ENCODE assay signal across 23 cellular contexts in the genomic region with DNA sequence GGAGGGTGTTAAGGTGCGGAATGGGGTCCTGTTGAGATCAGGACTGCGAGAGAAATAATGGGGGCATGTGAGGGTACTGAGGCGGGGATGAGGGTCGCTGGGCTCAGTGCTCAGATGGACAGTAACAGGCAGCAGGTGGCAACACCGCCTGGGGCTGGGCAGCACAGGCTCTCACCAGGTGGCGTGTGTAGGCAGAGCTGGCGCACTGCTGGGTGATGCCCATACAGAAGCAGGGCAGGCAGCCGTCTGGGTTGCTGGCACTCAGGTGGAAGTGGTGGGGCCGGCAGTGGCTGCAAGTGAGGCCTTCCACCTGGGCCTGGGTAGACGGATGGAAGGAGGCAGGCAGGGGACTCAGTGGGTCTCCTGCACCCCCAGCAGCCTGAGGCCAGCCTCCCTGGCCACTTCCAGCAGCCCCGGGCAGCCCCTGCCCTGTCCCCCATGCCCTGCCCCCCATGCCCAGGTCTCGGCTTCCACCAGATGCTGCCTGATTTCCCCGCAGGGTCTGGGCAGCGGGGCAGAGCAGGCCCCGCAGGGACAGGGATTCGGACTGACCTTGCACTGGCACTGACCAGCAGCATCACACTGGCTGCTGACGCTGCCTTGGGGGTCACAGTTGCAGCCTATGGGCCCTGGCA.
DNase-seq lines count a peak whose midpoint lies in the region; TF ChIP-seq lines count a peak whose summit lies in the region.
"Had no signal": no experiment of that assay in that cellular context is flagged by ENCODE, and none has a peak within 500 bp of the region (broad histone marks: within the 10 kb centered on the region; RNA-seq: fewer than 3 reads in every experiment).

No MANE protein-coding gene starts in this region.

- DNase-seq in NCI-H2107 (lab: John Stamatoyannopoulos, UW) (peak; percentile 19), NCI-H2107 treated with DMSO at 0.1 percent for 48 hours (lab: John Stamatoyannopoulos, UW; ENCODE audit: unreplicated experiment) (no peak), Calu3 (peak; percentile 15), mammary epithelial cell (no peak), sigmoid colon (no peak), iPS-NIHi11 (ENCODE audit: low spot score) (no peak), middle frontal gyrus (ENCODE audit: extremely low spot score, low spot score) (no peak), NCI-H2171 (lab: John Stamatoyannopoulos, UW) (no peak)
- DNase-seq: activated CD4-positive, alpha-beta T cell treated with anti-CD3 and anti-CD28 coated beads, Interleukin-2, amount 50 U/mL, for 1 hour; Caco-2; central memory CD4-positive, alpha-beta T cell; head of caudate nucleus; IMR-90; mesenchymal stem cell; NCI-H2081 treated with DMSO at 0.1 percent for 48 hours; NCI-H526 treated with DMSO at 0.1 percent for 48 hours; nucleus accumbens; stimulated activated CD4-positive, alpha-beta T cell treated with anti-CD3 and anti-CD28 coated beads, Interleukin-1b, Interleukin-23, amount 100 ng/mL, for 48 hours; WERI-Rb-1 had no signal

- intact Hi-C loops in Calu3 (cut with micrococcal nuclease; ENCODE audit: unreplicated experiment), result no loop called here
- intact Hi-C loops in mammary epithelial cell (cut with micrococcal nuclease), result loop anchor here (1.0 to 2.0 kb wide), 2 partner anchors 90 to 92 kb away; partner anchors contain the start of gene USP48
- intact Hi-C loops in sigmoid colon (cut with DNase I), result no loop called here

- H3K4me1 ChIP-seq in mammary epithelial cell (ENCODE audit: insufficient read depth, low read length) (peaks cover 40% of the 10 kb centered on the region), sigmoid colon (peaks cover 0 to 45% (median 32%) of the 10 kb centered on the region in 4 donors)
- H3K4me1 ChIP-seq: Caco-2, HAP-1 had no signal

- H3K27me3 ChIP-seq in mammary epithelial cell (ENCODE audit: insufficient read depth, low read length) (no peaks in the 10 kb centered on the region), sigmoid colon (no peaks in the 10 kb centered on the region)

- TF ChIP-seq POLR2A in sigmoid colon (IDR thresholded peaks at IDR 0.05), result no peak

- H3K79me2 ChIP-seq in mammary epithelial cell (ENCODE audit: insufficient read depth, low read length), result no peaks in the 10 kb centered on the region

- H3K36me3 Mint-ChIP-seq in Calu3 (ENCODE audit: insufficient read depth, unreplicated experiment), result peaks cover 88% of the 10 kb centered on the region
- H3K36me3 Mint-ChIP-seq: activated naive CD4-positive, alpha-beta T cell treated with anti-CD3 and anti-CD28 coated beads, Interleukin-2, amount 50 U/mL, for 72 hours had no signal

- BruUV-seq in Calu3 (replicated peaks; lab: Mats Ljungman, UMichigan) (no TSS peak), mammary epithelial cell (replicated peaks; lab: Mats Ljungman, UMichigan) (TSS peak; percentile 4)

- H2AFZ ChIP-seq in mammary epithelial cell (ENCODE audit: low read depth, low read length), result no peak overlapping the region

- H3K4me3 ChIP-seq in mammary epithelial cell (replicated peaks in 1 of 3; ENCODE audit: insufficient read depth in 1 of 3, low read depth in 2 of 3, low read length in 3 of 3) (no peak overlapping the region), sigmoid colon (no peak overlapping the region)
- H3K4me3 ChIP-seq: HAP-1 had no signal

- H3K4me1 Mint-ChIP-seq in Calu3 (ENCODE audit: low read depth, unreplicated experiment), result peaks cover 42% of the 10 kb centered on the region

- H3K9ac ChIP-seq in mammary epithelial cell (ENCODE audit: insufficient read depth, low read length), result no peak overlapping the region

- H3K9me3 ChIP-seq in mammary epithelial cell (replicated peaks; ENCODE audit: insufficient read depth, low read length), result no peaks in the 10 kb centered on the region
- no peaks in the 10 kb centered on the region for H3K9me3 ChIP-seq in sigmoid colon
- H3K9me3 ChIP-seq: Caco-2, HAP-1 had no signal

- peak overlapping the region; percentile 29 for H3K27ac Mint-ChIP-seq in Calu3 (ENCODE audit: unreplicated experiment)
- H3K27ac Mint-ChIP-seq: activated naive CD4-positive, alpha-beta T cell treated with anti-CD3 and anti-CD28 coated beads, Interleukin-2, amount 50 U/mL, for 72 hours; B cell; T-helper 2 cell treated with Interferon-gamma antibody and Interleukin-4, amounts not matched to agents 5 μg/mL and 100 μg/mL, for 36 hours had no signal

- H3K9me3 Mint-ChIP-seq in Calu3 (ENCODE audit: low read depth, unreplicated experiment), result no peaks in the 10 kb centered on the region
- H3K9me3 Mint-ChIP-seq: activated naive CD4-positive, alpha-beta T cell treated with anti-CD3 and anti-CD28 coated beads, Interleukin-2, amount 50 U/mL, for 72 hours; T-helper 2 cell treated with Interferon-gamma antibody and Interleukin-4, amounts not matched to agents 5 μg/mL and 100 μg/mL, for 36 hours had no signal

- no peaks in the 10 kb centered on the region for H3K27me3 Mint-ChIP-seq in Calu3 (ENCODE audit: unreplicated experiment)
- H3K27me3 Mint-ChIP-seq: B cell had no signal

- H3K4me2 ChIP-seq in mammary epithelial cell (ENCODE audit: insufficient read depth, low read depth, low read length), result peak overlapping the region; percentile 11

- no peak for TF ChIP-seq EP300 in sigmoid colon (IDR thresholded peaks at IDR 0.05)

- in situ Hi-C loops in mammary epithelial cell (cut with MboI; ENCODE audit: low sequenced_read_pairs in 2 of 2), result loop anchor here in 1 of 2 donors (25.0 kb wide), 1 partner anchor 90 kb away; no protein-coding TSS in a partner anchor

- 50% methylated on average over 2 of the region's 17 CpGs for WGBS in mammary epithelial cell (ENCODE audit: low coverage, missing lambda C conversion rate)
- WGBS in sigmoid colon, 2 donors, result 88 to 90% methylated on average over 17 of the region's 17 CpGs

- TF ChIP-seq CTCF in Calu3 (IDR thresholded peaks at IDR 0.05; ENCODE audit: unreplicated experiment) (no peak), mammary epithelial cell (conservative IDR thresholded peaks at IDR 0.05 in 1 of 2, IDR thresholded peaks at IDR 0.05 in 1 of 2; ENCODE audit: extremely low read depth in 1 of 2, insufficient read depth in 1 of 2, low read depth in 1 of 2, low read length in 2 of 2) (peak in 1 of 2 donors; percentile 30), sigmoid colon (IDR thresholded peaks at IDR 0.05) (no peak)

- CTCF ChIA-PET in Calu3 (lab: Charles Lee) (no interaction called here), mammary epithelial cell (lab: Charles Lee; ENCODE audit: low non-redundant PET) (no interaction called here)

- H3K27ac ChIP-seq in mammary epithelial cell (ENCODE audit: insufficient read depth, low read depth, low read length), result no peak overlapping the region
- peak overlapping the region; percentile 62 to 88 (median 81) for H3K27ac ChIP-seq in sigmoid colon
- H3K27ac ChIP-seq: WERI-Rb-1 had no signal

- peak overlapping the region; percentile 22 for H3K4me3 Mint-ChIP-seq in Calu3 (ENCODE audit: low read depth, unreplicated experiment)
- H3K4me3 Mint-ChIP-seq: B cell; T-helper 2 cell treated with Interferon-gamma antibody and Interleukin-4, amounts not matched to agents 5 μg/mL and 100 μg/mL, for 36 hours had no signal

- dilution Hi-C loops in mammary epithelial cell (cut with HindIII; ENCODE audit: low sequenced_read_pairs), result no loop called here

- peaks cover 9% of the 10 kb centered on the region for H3K36me3 ChIP-seq in mammary epithelial cell (ENCODE audit: insufficient read depth, low read length)
- peaks cover 49 to 90% (median 77%) of the 10 kb centered on the region in 4 donors for H3K36me3 ChIP-seq in sigmoid colon
- H3K36me3 ChIP-seq: WERI-Rb-1 had no signal

- no peaks in the 10 kb centered on the region for H4K20me1 ChIP-seq in mammary epithelial cell (ENCODE audit: insufficient read depth, low read length)

Comparison
In these comparisons a context has a peak if more than half of its experiments do, and no peak if none do; other contexts are left out.
1. DNase-seq: peak in NCI-H2107 (single experiment) and Calu3 (single experiment); none in NCI-H2107 treated with DMSO at 0.1 percent for 48 hours (single experiment), mammary epithelial cell (single experiment), sigmoid colon (single experiment), iPS-NIHi11 (single experiment), middle frontal gyrus (single experiment) and NCI-H2171 (single experiment).